Comparison of ENCODE assay signal across 31 cellular contexts in genomic region chrX:48076343-48076742, GRCh38. TPM values are rescaled to one million over a fixed set of nuclear protein-coding genes. Genes with fewer than 3 reads are reported as not detected.
"Had no signal": no experiment of that assay in that cellular context is flagged by ENCODE, and none has a peak within 500 bp of the region (broad histone marks: within the 10 kb centered on the region; RNA-seq: fewer than 3 reads in every experiment).

No MANE protein-coding gene starts in this region.

- H3K36me3 ChIP-seq: cardiac muscle cell, esophagus squamous epithelium, gastrocnemius medialis, left lung, neural progenitor cell, thoracic aorta, upper lobe of right lung had no signal

- H3K4me2 ChIP-seq: neural progenitor cell had no signal

- H3K9me3 ChIP-seq: esophagus squamous epithelium, gastrocnemius medialis, left lung, thoracic aorta, upper lobe of right lung had no signal

- H3K9ac ChIP-seq: neural progenitor cell had no signal

- DNase-seq: activated CD4-positive, alpha-beta memory T cell treated with anti-CD3 and anti-CD28 coated beads, Interleukin-2, amount 10 ng/mL, durations not matched to agents 7 days and 5 days; activated CD4-positive, alpha-beta T cell treated with anti-CD3 and anti-CD28 coated beads, Interleukin-2, amount 10 ng/mL, durations not matched to agents 24 days and 14 days; activated effector memory CD4-positive, alpha-beta T cell treated with Interleukin-2 at 50 U/mL for 16 hours; activated naive CD4-positive, alpha-beta T cell treated with anti-CD3 and anti-CD28 coated beads for 36 hours; activated T-cell treated with anti-CD3 and anti-CD28 coated beads, Interleukin-2, amount 50 U/mL, for 72 hours; cortex of kidney; endodermal cell; esophagus squamous epithelium; gastrocnemius medialis; hippocampal formation; kidney glomerular epithelial cell; left lung; naive thymus-derived CD8-positive, alpha-beta T cell; small intestine; stimulated activated CD4-positive, alpha-beta T cell treated with anti-CD3 and anti-CD28 coated beads, Interleukin-15, amount 100 ng/mL, for 24 hours; stimulated activated CD4-positive, alpha-beta T cell treated with anti-CD3 and anti-CD28 coated beads, Interleukin-2, amount 100 ng/mL, for 48 hours; stimulated activated CD8-positive, alpha-beta memory T cell treated with anti-CD3 and anti-CD28 coated beads, Interleukin-4, amount 100 ng/mL, for 48 hours; stimulated activated naive CD4-positive, alpha-beta T cell treated with Interleukin-2 at 50 U/mL for 16 hours; upper lobe of right lung had no signal

- FAIRE-seq: small intestine had no signal

- H3K27ac ChIP-seq: cardiac muscle cell, esophagus squamous epithelium, gastrocnemius medialis, left lung, neural progenitor cell, thoracic aorta, upper lobe of right lung, VCaP had no signal

- H3K27me3 ChIP-seq: cardiac muscle cell, esophagus squamous epithelium, gastrocnemius medialis, left lung, neural progenitor cell, upper lobe of right lung had no signal

- H3K4me1 ChIP-seq: gastrocnemius medialis, left lung, neural progenitor cell, upper lobe of right lung had no signal

- ATAC-seq: activated CD4-positive, CD25-positive, alpha-beta regulatory T cell treated with anti-CD3 and anti-CD28 coated beads, Interleukin-2, amount 50 U/mL, for 24 hours; activated T-cell treated with anti-CD3 and anti-CD28 coated beads, Interleukin-2, amount 50 U/mL, for 72 hours; gastrocnemius medialis; left lung; naive thymus-derived CD8-positive, alpha-beta T cell; sciatic nerve; upper lobe of right lung had no signal

- H3K4me3 ChIP-seq: cardiac muscle cell, esophagus squamous epithelium, gastrocnemius medialis, left lung, neural progenitor cell, thoracic aorta, upper lobe of right lung had no signal

- H2AFZ ChIP-seq: neural progenitor cell had no signal

RNA-seq across cellular contexts. Expression of gene SPACA5B, which starts 54.1 kb away (rescaled TPM):
- total RNA-seq: activated CD4-positive, alpha-beta memory T cell treated with anti-CD3 and anti-CD28 coated beads, Interleukin-2, amount 10 ng/mL, durations not matched to agents 7 days and 5 days; activated CD4-positive, alpha-beta T cell treated with anti-CD3 and anti-CD28 coated beads, Interleukin-2, amount 10 ng/mL, durations not matched to agents 24 days and 14 days; activated naive CD4-positive, alpha-beta T cell treated with anti-CD3 and anti-CD28 coated beads for 36 hours; activated T-cell treated with anti-CD3 and anti-CD28 coated beads, Interleukin-2, amount 50 U/mL, for 72 hours; cardiac muscle cell; cerebellum; endodermal cell; esophagus squamous epithelium; gastrocnemius medialis; left lung; lung microvascular endothelial cell; mesothelial cell of epicardium; naive thymus-derived CD8-positive, alpha-beta T cell; osteoblast; posterior vena cava; renal cortical epithelial cell; sciatic nerve; thoracic aorta; upper lobe of right lung had no signal
- polyA plus RNA-seq: cardiac muscle cell; naive thymus-derived CD8-positive, alpha-beta T cell; small intestine had no signal
